In the genomic region with DNA sequence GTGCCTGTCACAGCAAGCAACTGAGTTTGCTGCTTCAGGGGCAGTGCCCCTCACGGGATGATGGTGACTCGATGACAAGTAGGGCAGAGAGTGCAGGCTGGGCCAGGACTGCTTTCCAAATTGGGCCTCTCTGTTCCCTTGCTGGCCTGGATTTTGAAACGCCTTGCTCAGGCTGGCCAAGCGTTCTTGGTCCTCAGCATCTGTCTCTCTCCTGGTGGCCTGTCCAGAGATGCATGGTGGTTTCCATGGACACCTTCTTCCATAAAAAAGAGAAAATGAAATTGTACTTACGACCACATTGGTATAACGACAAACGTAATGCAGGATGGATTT, we compare ENCODE assay signal across 29 cellular contexts. TPM values are rescaled to one million over a fixed set of nuclear protein-coding genes. Genes with fewer than 3 reads are reported as not detected.
"Had no signal": no experiment of that assay in that cellular context is flagged by ENCODE, and none has a peak within 500 bp of the region (broad histone marks: within the 10 kb centered on the region; RNA-seq: fewer than 3 reads in every experiment).

No MANE protein-coding gene starts in this region.

- H3K9me3 Mint-ChIP-seq: mesothelial cell of epicardium, natural killer cell, neural crest cell had no signal

- FAIRE-seq: urothelium cell line had no signal

- H3K79me2 ChIP-seq: hepatocyte had no signal

- H3K36me3 Mint-ChIP-seq: mesothelial cell of epicardium, natural killer cell had no signal

- H2AFZ ChIP-seq: hepatocyte had no signal

- H3K36me3 ChIP-seq: sigmoid colon, stomach, thoracic aorta, transverse colon had no signal

- H3K9me3 ChIP-seq: sigmoid colon, stomach, thoracic aorta, transverse colon had no signal

- H3K4me2 ChIP-seq: hepatocyte had no signal

- H3K27me3 ChIP-seq: dorsolateral prefrontal cortex, hepatocyte, sigmoid colon, stomach, transverse colon had no signal

- H3K27ac ChIP-seq: dorsolateral prefrontal cortex, hepatocyte, sigmoid colon, stomach, thoracic aorta, transverse colon had no signal

- H3K27ac Mint-ChIP-seq: mesothelial cell of epicardium, natural killer cell had no signal

- H3K4me3 Mint-ChIP-seq: mesothelial cell of epicardium, natural killer cell, neural crest cell had no signal

- H3K4me3 ChIP-seq: dorsolateral prefrontal cortex, hepatocyte, sigmoid colon, skin epidermis, stomach, thoracic aorta, transverse colon had no signal

- DNase-seq: cortex of kidney; dorsolateral prefrontal cortex; effector CD8-positive, alpha-beta T cell; foreskin melanocyte; head of caudate nucleus; left colon; mammary epithelial cell; natural killer cell; posterior cingulate gyrus; sigmoid colon; stimulated activated CD4-positive, alpha-beta T cell treated with anti-CD3 and anti-CD28 coated beads, Interleukin-2, amount 100 ng/mL, for 24 hours; stimulated activated CD4-positive, alpha-beta T cell treated with anti-CD3 and anti-CD28 coated beads, Interleukin-4, amount 100 ng/mL, for 4 hours; stimulated activated naive CD4-positive, alpha-beta T cell; stomach; substantia nigra; transverse colon had no signal

- ATAC-seq: left colon, natural killer cell had no signal

RNA-seq across cellular contexts. Expression of gene PRM1, which starts 19.4 kb away (rescaled TPM):
- total RNA-seq: dorsolateral prefrontal cortex, hepatocyte, kidney epithelial cell, left colon, lower leg skin, mammary epithelial cell, mesothelial cell of epicardium, mucosa of gallbladder, myocyte, natural killer cell, neural crest cell, osteocyte, pulmonary artery endothelial cell, sigmoid colon, stomach, thoracic aorta, transverse colon had no signal
- polyA plus RNA-seq: esophagus, hepatocyte, mammary epithelial cell, sigmoid colon, stomach had no signal

RNA-seq across cellular contexts. Expression of gene PRM2, which starts 24.2 kb away (rescaled TPM):
- total RNA-seq: dorsolateral prefrontal cortex, hepatocyte, kidney epithelial cell, left colon, mammary epithelial cell, mesothelial cell of epicardium, mucosa of gallbladder, myocyte, natural killer cell, neural crest cell, osteocyte, pulmonary artery endothelial cell, sigmoid colon, stomach, thoracic aorta, transverse colon had no signal
- polyA plus RNA-seq: esophagus, hepatocyte, mammary epithelial cell, sigmoid colon, stomach had no signal

RNA-seq across cellular contexts. Expression of gene PRM3, which starts 27.1 kb away (rescaled TPM):
- total RNA-seq: dorsolateral prefrontal cortex, hepatocyte, kidney epithelial cell, left colon, lower leg skin, mammary epithelial cell, mesothelial cell of epicardium, mucosa of gallbladder, myocyte, natural killer cell, neural crest cell, osteocyte, pulmonary artery endothelial cell, sigmoid colon, stomach, thoracic aorta, transverse colon had no signal
- polyA plus RNA-seq: esophagus, hepatocyte, mammary epithelial cell, sigmoid colon, stomach had no signal

RNA-seq across cellular contexts. Expression of gene TNP2, which starts 31.4 kb away (rescaled TPM):
- total RNA-seq: dorsolateral prefrontal cortex, hepatocyte, kidney epithelial cell, left colon, lower leg skin, mammary epithelial cell, mesothelial cell of epicardium, mucosa of gallbladder, myocyte, natural killer cell, neural crest cell, osteocyte, pulmonary artery endothelial cell, sigmoid colon, stomach, thoracic aorta, transverse colon had no signal
- polyA plus RNA-seq: esophagus, hepatocyte, mammary epithelial cell, sigmoid colon, stomach had no signal
